In genomic region chr18:9849407-9849961, GRCh38 we compare ENCODE assay signal across 13 cellular contexts. TPM values are rescaled to one million over a fixed set of nuclear protein-coding genes. Genes with fewer than 3 reads are reported as not detected.
DNase-seq lines count a peak whose midpoint lies in the region; ATAC-seq, FAIRE-seq and TF ChIP-seq lines count a peak whose summit lies in the region.
"Had no signal": no experiment of that assay in that cellular context is flagged by ENCODE, and none has a peak within 500 bp of the region (broad histone marks: within the 10 kb centered on the region; RNA-seq: fewer than 3 reads in every experiment).

No MANE protein-coding gene starts in this region.

- no peak for TF ChIP-seq CTCF in right lobe of liver (IDR thresholded peaks at IDR 0.05)
- no peak for TF ChIP-seq CTCF in HepG2 (CRISPR knock-in tag; IDR thresholded peaks at IDR 0.05)
- TF ChIP-seq CTCF in esophagus muscularis mucosa (IDR thresholded peaks at IDR 0.05), result no peak
- no peak for TF ChIP-seq CTCF in vagina (IDR thresholded peaks at IDR 0.05)

- no peaks in the 10 kb centered on the region for H3K79me2 ChIP-seq in HepG2 (ENCODE audit: insufficient read depth, low read length)

- no peak overlapping the region for H3K27ac Mint-ChIP-seq in activated CD8-positive, alpha-beta T cell treated with anti-CD3 and anti-CD28 coated beads, Interleukin-2, amount 10 ng/mL, durations not matched to agents 7 days and 5 days
- H3K27ac Mint-ChIP-seq: activated T-helper 17 cell treated with anti-CD3 and anti-CD28 coated beads, Interleukin-2, amount 50 U/mL, for 72 hours; stimulated activated memory B cell treated with anti-CD40 and anti-IgM and Interleukin-4, amounts not matched to agents 10 μg/mL and 1 μg/mL and 100 μg/mL, for 72 hours had no signal

- intact Hi-C loops in right lobe of liver (cut with DNase I) (no loop called here), HepG2 (cut with micrococcal nuclease; ENCODE audit: unreplicated experiment) (no loop called here), esophagus muscularis mucosa (cut with DNase I) (no loop called here), vagina (cut with DNase I) (loop anchor here (10.0 kb wide), 1 partner anchor 55 kb away; no protein-coding TSS in a partner anchor)

- TF ChIP-seq EP300 in HepG2 (IDR thresholded peaks at IDR 0.05; ENCODE audit: low read depth in 2 of 2, low read length in 2 of 2), result no peak
- no peak for TF ChIP-seq EP300 in HepG2 (CRISPR knock-in tag; IDR thresholded peaks at IDR 0.05; ENCODE audit: borderline replicate concordance)
- TF ChIP-seq EP300 in esophagus muscularis mucosa (IDR thresholded peaks at IDR 0.05), result no peak

- no peaks in the 10 kb centered on the region for H3K4me1 Mint-ChIP-seq in activated CD8-positive, alpha-beta T cell treated with anti-CD3 and anti-CD28 coated beads, Interleukin-2, amount 10 ng/mL, durations not matched to agents 7 days and 5 days (ENCODE audit: low read depth)

- H3K4me3 Mint-ChIP-seq in activated CD8-positive, alpha-beta T cell treated with anti-CD3 and anti-CD28 coated beads, Interleukin-2, amount 10 ng/mL, durations not matched to agents 7 days and 5 days, result no peak overlapping the region
- H3K4me3 Mint-ChIP-seq: activated T-helper 17 cell treated with anti-CD3 and anti-CD28 coated beads, Interleukin-2, amount 50 U/mL, for 72 hours; stimulated activated memory B cell treated with anti-CD40 and anti-IgM and Interleukin-4, amounts not matched to agents 10 μg/mL and 1 μg/mL and 100 μg/mL, for 72 hours had no signal

- peaks cover 31% of the 10 kb centered on the region for H3K27me3 Mint-ChIP-seq in activated CD8-positive, alpha-beta T cell treated with anti-CD3 and anti-CD28 coated beads, Interleukin-2, amount 10 ng/mL, durations not matched to agents 7 days and 5 days (ENCODE audit: low read depth)
- H3K27me3 Mint-ChIP-seq: stimulated activated memory B cell treated with anti-CD40 and anti-IgM and Interleukin-4, amounts not matched to agents 10 μg/mL and 1 μg/mL and 100 μg/mL, for 72 hours had no signal

- POLR2A ChIA-PET in HepG2 (lab: Yijun Ruan, JAX), result interaction anchor here (1.4 kb wide), 1 partner anchor 47 kb away, joined by 3 read pairs; no protein-coding TSS in a partner anchor
- POLR2A ChIA-PET in activated CD8-positive, alpha-beta T cell treated with anti-CD3 and anti-CD28 coated beads, Interleukin-2, amount 10 ng/mL, durations not matched to agents 7 days and 5 days (lab: Charles Lee), result no interaction called here

- no peaks in the 10 kb centered on the region for H4K20me1 ChIP-seq in HepG2 (ENCODE audit: insufficient read depth, low read length)

- H3K4me3 ChIP-seq in right lobe of liver, result no peak overlapping the region
- H3K4me3 ChIP-seq in HepG2 (replicated peaks in 1 of 3; ENCODE audit: insufficient read depth in 1 of 3, low read depth in 2 of 3, low read length in 3 of 3), result no peak overlapping the region
- H3K4me3 ChIP-seq in esophagus muscularis mucosa, result no peak overlapping the region
- H3K4me3 ChIP-seq in vagina, result no peak overlapping the region
- H3K4me3 ChIP-seq: skin epidermis had no signal

- H3K36me3 ChIP-seq in right lobe of liver (no peaks in the 10 kb centered on the region), HepG2 (replicated peaks in 1 of 2; ENCODE audit: control insufficient read depth in 1 of 2, insufficient read depth in 2 of 2, low read length in 2 of 2) (no peaks in the 10 kb centered on the region), esophagus muscularis mucosa (no peaks in the 10 kb centered on the region), vagina (no peaks in the 10 kb centered on the region)

- H3K4me1 ChIP-seq in right lobe of liver (no peaks in the 10 kb centered on the region), HepG2 (ENCODE audit: insufficient read depth, low read length) (peaks cover 6% of the 10 kb centered on the region), esophagus muscularis mucosa (peaks cover 18 to 70% (median 55%) of the 10 kb centered on the region in 4 donors), vagina (peaks cover 62% of the 10 kb centered on the region)

- peak in 2 of 3 donors; percentile 56 to 69 for DNase-seq in right lobe of liver
- DNase-seq in HepG2 (ENCODE audit: low spot score), result no peak
- DNase-seq in esophagus muscularis mucosa (ENCODE audit: extremely low spot score), result no peak
- peak; percentile 86 for DNase-seq in myocyte (ENCODE audit: low read depth)
- no peak for DNase-seq in vagina (ENCODE audit: extremely low spot score in 2 of 2)
- DNase-seq in activated CD8-positive, alpha-beta T cell treated with anti-CD3 and anti-CD28 coated beads, Interleukin-2, amount 10 ng/mL, durations not matched to agents 7 days and 5 days, result no peak
- DNase-seq in activated CD4-positive, alpha-beta T cell treated with anti-CD3 and anti-CD28 coated beads, Interleukin-2, amount 50 U/mL, for 1 hour, result no peak
- no peak for DNase-seq in cerebellum (ENCODE audit: low spot score)
- DNase-seq: cerebellar nuclear complex had no signal

- CTCF ChIA-PET in HepG2 (lab: Yijun Ruan, JAX; ENCODE audit: low intra/inter-chr PET ratio, low total read pairs), result no interaction called here
- CTCF ChIA-PET in activated CD8-positive, alpha-beta T cell treated with anti-CD3 and anti-CD28 coated beads, Interleukin-2, amount 10 ng/mL, durations not matched to agents 7 days and 5 days (lab: Charles Lee), result interaction anchor here (1.3 kb wide), 1 partner anchor 9 kb away, joined by 3 read pairs; no protein-coding TSS in a partner anchor

- H3K27me3 ChIP-seq in right lobe of liver (no peaks in the 10 kb centered on the region), HepG2 (ENCODE audit: control insufficient read depth in 1 of 2, insufficient read depth in 2 of 2, low read length in 2 of 2) (no peaks in the 10 kb centered on the region; a peak in 1 of 5 replicates), esophagus muscularis mucosa (no peaks in the 10 kb centered on the region), vagina (no peaks in the 10 kb centered on the region)

- in situ Hi-C loops in HepG2 (cut with HindIII; ENCODE audit: extremely low pct_ligation_motif_present, low pct_unique_long_range_greater_than_20kb), result no loop called here

- H3K9me3 ChIP-seq in right lobe of liver, result no peaks in the 10 kb centered on the region
- peaks cover 8% of the 10 kb centered on the region for H3K9me3 ChIP-seq in HepG2 (ENCODE audit: low read length)
- H3K9me3 ChIP-seq in esophagus muscularis mucosa, result no peaks in the 10 kb centered on the region
- no peaks in the 10 kb centered on the region for H3K9me3 ChIP-seq in vagina

- 39% methylated on average over 13 of the region's 13 CpGs for WGBS in right lobe of liver (ENCODE audit: insufficient coverage, low coverage, low lambda C conversion rate, missing lambda C conversion rate)
- 72% methylated on average over 13 of the region's 13 CpGs for WGBS in HepG2 (ENCODE audit: low lambda C conversion rate)
- 81% methylated on average over 13 of the region's 13 CpGs for WGBS in esophagus muscularis mucosa

- FAIRE-seq in HepG2 (lab: Jason Lieb, UNC), result no peak

- H2AFZ ChIP-seq in HepG2 (ENCODE audit: low read length), result no peak overlapping the region

- BruUV-seq in HepG2 (replicated peaks; lab: Mats Ljungman, UMichigan), result no TSS peak

- H3K36me3 Mint-ChIP-seq in activated CD8-positive, alpha-beta T cell treated with anti-CD3 and anti-CD28 coated beads, Interleukin-2, amount 10 ng/mL, durations not matched to agents 7 days and 5 days (ENCODE audit: low read depth), result no peaks in the 10 kb centered on the region

- TF ChIP-seq POLR2A in right lobe of liver (IDR thresholded peaks at IDR 0.05) (peak; percentile 25), HepG2 (IDR thresholded peaks at IDR 0.05; ENCODE audit: insufficient read depth in 1 of 2, low read depth in 2 of 2, low read length in 2 of 2) (no peak), esophagus muscularis mucosa (IDR thresholded peaks at IDR 0.05; ENCODE audit: low read depth) (no peak), vagina (IDR thresholded peaks at IDR 0.05) (no peak)

- no peaks in the 10 kb centered on the region for H3K9me3 Mint-ChIP-seq in activated CD8-positive, alpha-beta T cell treated with anti-CD3 and anti-CD28 coated beads, Interleukin-2, amount 10 ng/mL, durations not matched to agents 7 days and 5 days (ENCODE audit: insufficient read depth)
- H3K9me3 Mint-ChIP-seq: activated T-helper 17 cell treated with anti-CD3 and anti-CD28 coated beads, Interleukin-2, amount 50 U/mL, for 72 hours; stimulated activated memory B cell treated with anti-CD40 and anti-IgM and Interleukin-4, amounts not matched to agents 10 μg/mL and 1 μg/mL and 100 μg/mL, for 72 hours had no signal

- TF ChIP-seq RAD21 in HepG2 (CRISPR knock-in tag; IDR thresholded peaks at IDR 0.05), result no peak

- H3K4me2 ChIP-seq in HepG2 (ENCODE audit: low read depth, low read length), result no peak overlapping the region

- H3K27ac ChIP-seq in right lobe of liver, result no peak overlapping the region
- H3K27ac ChIP-seq in HepG2 (ENCODE audit: extremely low read length, insufficient read depth, low read length), result no peak overlapping the region
- peak overlapping the region; percentile 31 to 70 (median 34) for H3K27ac ChIP-seq in esophagus muscularis mucosa (replicated peaks in 1 of 4)
- H3K27ac ChIP-seq in vagina, result peak overlapping the region; percentile 36

- peak; percentile 63 to 82 (median 80) for ATAC-seq in right lobe of liver
- ATAC-seq in HepG2, result no peak
- no peak for ATAC-seq in activated CD8-positive, alpha-beta T cell treated with anti-CD3 and anti-CD28 coated beads, Interleukin-2, amount 10 ng/mL, durations not matched to agents 7 days and 5 days
- ATAC-seq: activated T-helper 17 cell treated with anti-CD3 and anti-CD28 coated beads, Interleukin-2, amount 50 U/mL, for 72 hours; stimulated activated memory B cell treated with anti-CD40 and anti-IgM and Interleukin-4, amounts not matched to agents 10 μg/mL and 1 μg/mL and 100 μg/mL, for 72 hours had no signal

- no peak overlapping the region for H3K9ac ChIP-seq in HepG2 (ENCODE audit: insufficient read depth, low read depth, low read length)

RNA-seq across cellular contexts. Expression of gene TXNDC2, which starts 36.3 kb away (rescaled TPM):
- total RNA-seq in right lobe of liver (not detected), HepG2 (2016; rRNA removed; fragmentation: Illumina TruSeq; extraction: Trizol) (not detected in 2 replicates), esophagus muscularis mucosa (1 to 10 TPM in 1 of 4 donors, under 1 TPM in 3; 0.26 to 1.0 (median 0.58) TPM), myocyte (0.10 TPM in 1 of 2 replicates, not detected in the other), vagina (0.49 TPM), cerebellum (not detected)
- total RNA-seq in HepG2 (2016; cell fraction: cytosol; rRNA removed; fragmentation: Illumina TruSeq; extraction: Trizol; ENCODE audit: low read depth), result not detected in 2 replicates
- total RNA-seq in HepG2 (2016; cell fraction: insoluble cytoplasmic fraction; rRNA removed; fragmentation: Illumina TruSeq; extraction: Trizol), result not detected in 2 replicates
- not detected in 2 replicates for total RNA-seq in HepG2 (2016; cell fraction: membrane; rRNA removed; fragmentation: Illumina TruSeq; extraction: Trizol)
- total RNA-seq in HepG2 (2016; cell fraction: nucleus; rRNA removed; fragmentation: Illumina TruSeq; extraction: Trizol), result not detected in 2 replicates
- polyA plus RNA-seq in HepG2 (2011; rRNA removed), result not detected in 2 replicates
- not detected in 2 replicates for polyA plus RNA-seq in HepG2 (2011; cell fraction: cytosol; rRNA removed)
- polyA plus RNA-seq in HepG2 (2011; cell fraction: nucleus; rRNA removed), result 0.09 TPM in 1 of 2 replicates, not detected in the other
- polyA plus RNA-seq in HepG2 (2012), result 0.08 TPM in 1 of 2 replicates, not detected in the other
- 0.06 TPM in 1 of 2 replicates, not detected in the other for polyA plus RNA-seq in HepG2 (2016; cell fraction: cytosol; fragmentation: Illumina TruSeq; extraction: Trizol; ENCODE audit: low read depth)
- not detected in 2 replicates for polyA plus RNA-seq in HepG2 (2016; cell fraction: insoluble cytoplasmic fraction; fragmentation: Illumina TruSeq; extraction: Trizol; ENCODE audit: low read depth)
- polyA plus RNA-seq in HepG2 (2016; cell fraction: membrane; fragmentation: Illumina TruSeq; extraction: Trizol; ENCODE audit: low read depth), result not detected in 2 replicates
- not detected in 2 replicates for polyA plus RNA-seq in HepG2 (2016; cell fraction: nucleus; fragmentation: Illumina TruSeq; extraction: Trizol; ENCODE audit: insufficient read depth, low read depth)
- 0.35 TPM in 1 of 2 replicates, not detected in the other for polyA minus RNA-seq in HepG2 (2011; rRNA and poly(A)+ RNA removed; ENCODE audit: low replicate concordance)
- not detected in 2 replicates for polyA minus RNA-seq in HepG2 (2011; cell fraction: cytosol; rRNA and poly(A)+ RNA removed)
- not detected in 2 replicates for polyA minus RNA-seq in HepG2 (2011; cell fraction: nucleus; rRNA and poly(A)+ RNA removed)
- 0.24 TPM for polyA plus RNA-seq in myocyte (2012)
- not detected for total RNA-seq in activated CD8-positive, alpha-beta T cell treated with anti-CD3 and anti-CD28 coated beads, Interleukin-2, amount 10 ng/mL, durations not matched to agents 7 days and 5 days
- total RNA-seq: activated T-helper 17 cell treated with anti-CD3 and anti-CD28 coated beads, Interleukin-2, amount 50 U/mL, for 72 hours; T-helper 1 cell treated with Interleukin-12 subunit alpha and Interleukin-12 subunit beta and Interleukin-4 antibody, amounts not matched to agents 30 ng/mL and 1 ng/mL, for 36 hours had no signal

Comparison
In these comparisons a context has a peak if more than half of its experiments do, and no peak if none do; other contexts are left out.
1. ATAC-seq: peak in right lobe of liver (4 of 4); none in HepG2 (single experiment) and activated CD8-positive, alpha-beta T cell treated with anti-CD3 and anti-CD28 coated beads, Interleukin-2, amount 10 ng/mL, durations not matched to agents 7 days and 5 days (single experiment).
2. DNase-seq: peak in right lobe of liver (2 of 3) and myocyte (single experiment); none in HepG2 (single experiment), esophagus muscularis mucosa (single experiment), vagina (0 of 2), activated CD8-positive, alpha-beta T cell treated with anti-CD3 and anti-CD28 coated beads, Interleukin-2, amount 10 ng/mL, durations not matched to agents 7 days and 5 days (single experiment), activated CD4-positive, alpha-beta T cell treated with anti-CD3 and anti-CD28 coated beads, Interleukin-2, amount 50 U/mL, for 1 hour (single experiment) and cerebellum (single experiment).
3. H3K27ac ChIP-seq: peak in esophagus muscularis mucosa (4 of 4) and vagina (single experiment); none in right lobe of liver (0 of 3) and HepG2 (single experiment).